ENCODE assay signal across 8 cellular contexts in genomic region chr3:136819784-136820640, GRCh38. TPM values are rescaled to one million over a fixed set of nuclear protein-coding genes. Genes with fewer than 3 reads are reported as not detected.
DNase-seq lines count a peak whose midpoint lies in the region; ATAC-seq, FAIRE-seq and TF ChIP-seq lines count a peak whose summit lies in the region.

No MANE protein-coding gene starts in this region.

- CTCF ChIA-PET in MCF 10A (lab: Yijun Ruan, JAX) = interaction anchor here (1.5 kb wide), 1 partner anchor 67 kb away, joined by 6 read pairs; the partner anchor contains the start of gene STAG1

- H3K27ac ChIP-seq in KMS-11 (no peak overlapping the region), gastrocnemius medialis (peak overlapping the region; percentile 63 to 82 (median 76))

- intact Hi-C loops in MCF 10A (cut with micrococcal nuclease) = loop anchor here (5.0 kb wide), 1 partner anchor 192 kb away; no protein-coding TSS in a partner anchor
- intact Hi-C loops in gastrocnemius medialis (cut with DNase I; ENCODE audit: low total_unique reads) = loop anchor here (5.0 kb wide), 1 partner anchor 192 kb away; no protein-coding TSS in a partner anchor

- no peaks in the 10 kb centered on the region; the same call in 1 of the 2 replicates for H3K27me3 ChIP-seq in KMS-11 (ENCODE audit: insufficient read depth, low read depth)
- H3K27me3 ChIP-seq in gastrocnemius medialis = peaks cover 6 to 29% (median 9%) of the 10 kb centered on the region in 3 donors

- H3K4me3 Mint-ChIP-seq in T-helper 17 cell = peak overlapping the region; percentile 94
- peak overlapping the region; percentile 84 for H3K4me3 Mint-ChIP-seq in MCF 10A (ENCODE audit: unreplicated experiment)

- POLR2A ChIA-PET in MCF 10A (lab: Yijun Ruan, JAX) = interaction anchor here (0.7 to 1.8 kb wide), 6 partner anchors 33 to 902 kb away, joined by 3 to 7 read pairs (median 3); partner anchors contain the start of genes NCK1 and STAG1

- ATAC-seq in T-helper 17 cell (peak; percentile 62), gastrocnemius medialis (peak; percentile 29 to 37), GM21447 (IDR thresholded peaks at IDR 0.05; ENCODE audit: unreplicated experiment) (no peak)

- no peak for TF ChIP-seq POLR2A in gastrocnemius medialis (IDR thresholded peaks at IDR 0.05)

- no peaks in the 10 kb centered on the region for H3K79me2 ChIP-seq in KMS-11 (ENCODE audit: insufficient read depth, low read depth)

- no peak overlapping the region for H3K4me3 ChIP-seq in KMS-11 (IDR thresholded peaks at IDR 0.05; ENCODE audit: insufficient read depth, low read depth, low read length)
- H3K4me3 ChIP-seq in iPS-18c (ENCODE audit: insufficient read depth, low read depth, low read length) = peak overlapping the region; percentile 73
- H3K4me3 ChIP-seq in gastrocnemius medialis = peak overlapping the region; percentile 59 to 80 (median 72)

- H3K9ac ChIP-seq in KMS-11 = no peak overlapping the region

- DNase-seq in D721Med (ENCODE audit: insufficient read length, low spot score) (no peak), T-helper 17 cell (peak in 2 of 3 donors; percentile 8 to 26), MCF 10A (ENCODE audit: unreplicated experiment) (peak; percentile 78), gastrocnemius medialis (peak in 1 of 2 donors; percentile 16)
- no peak for DNase-seq in stimulated activated naive CD4-positive, alpha-beta T cell treated with Interleukin-2 at 50 U/mL for 16 hours (lab: John Stamatoyannopoulos, UW)

- peak; percentile 25 for FAIRE-seq in D721Med (lab: Jason Lieb, UNC)

- H3K9me3 Mint-ChIP-seq in MCF 10A (ENCODE audit: unreplicated experiment) = peaks cover 14% of the 10 kb centered on the region

- H3K36me3 ChIP-seq in KMS-11 (ENCODE audit: insufficient read depth) (no peaks in the 10 kb centered on the region), gastrocnemius medialis (no peaks in the 10 kb centered on the region)

- in situ Hi-C loops in gastrocnemius medialis (cut with MboI; ENCODE audit: low sequenced_read_pairs in 4 of 4) = no loop called here

- H3K4me1 Mint-ChIP-seq in T-helper 17 cell = peaks cover 17% of the 10 kb centered on the region
- H3K4me1 Mint-ChIP-seq in MCF 10A (ENCODE audit: insufficient read depth, unreplicated experiment) = peaks cover 16% of the 10 kb centered on the region

- H3K4me2 ChIP-seq in KMS-11 = peak overlapping the region; percentile 31; the same call in 1 of the 2 replicates

- H3K4me1 ChIP-seq in KMS-11 (ENCODE audit: low read depth, poor library complexity, severe bottlenecking) (no peaks in the 10 kb centered on the region), gastrocnemius medialis (peaks cover 0 to 4% of the 10 kb centered on the region in 2 donors)

- H2AFZ ChIP-seq in KMS-11 (ENCODE audit: low read depth) = peak overlapping the region; percentile 81; the same call in 1 of the 2 replicates

- no peak overlapping the region for H3K27ac Mint-ChIP-seq in T-helper 17 cell
- H3K27ac Mint-ChIP-seq in MCF 10A (ENCODE audit: low read depth, unreplicated experiment) = peak overlapping the region; percentile 94

- peaks cover 7% of the 10 kb centered on the region for H3K36me3 Mint-ChIP-seq in T-helper 17 cell (ENCODE audit: low read depth)
- no peaks in the 10 kb centered on the region for H3K36me3 Mint-ChIP-seq in MCF 10A (ENCODE audit: insufficient read depth, unreplicated experiment)

- BruUV-seq in MCF 10A (replicated peaks; lab: Mats Ljungman, UMichigan) = no TSS peak

- TF ChIP-seq CTCF in D721Med (IDR thresholded peaks at IDR 0.05; ENCODE audit: insufficient read depth, missing control alignments) = no peak
- no peak for TF ChIP-seq CTCF in KMS-11 (conservative IDR thresholded peaks at IDR 0.05; ENCODE audit: low read depth, low read length)
- no peak for TF ChIP-seq CTCF in MCF 10A (IDR thresholded peaks at IDR 0.05; ENCODE audit: unreplicated experiment)
- TF ChIP-seq CTCF in gastrocnemius medialis (IDR thresholded peaks at IDR 0.05 in 4 of 5, conservative IDR thresholded peaks at IDR 0.05 in 1 of 5) = no peak

- H3K9me3 ChIP-seq in T-helper 17 cell (ENCODE audit: control insufficient read depth, low read length, poor library complexity, severe bottlenecking) (peaks cover 4% of the 10 kb centered on the region), iPS-18c (ENCODE audit: control insufficient read depth, insufficient read depth, low read length) (no peaks in the 10 kb centered on the region), gastrocnemius medialis (no peaks in the 10 kb centered on the region)

- peaks cover 40% of the 10 kb centered on the region for H3K27me3 Mint-ChIP-seq in T-helper 17 cell
- H3K27me3 Mint-ChIP-seq in MCF 10A (ENCODE audit: insufficient read depth, unreplicated experiment) = no peaks in the 10 kb centered on the region

- H4K20me1 ChIP-seq in KMS-11 (ENCODE audit: insufficient read depth) = no peaks in the 10 kb centered on the region

RNA-seq across cellular contexts. Expression of gene SLC35G2, which starts 1.1 kb away (rescaled TPM):
- total RNA-seq in T-helper 17 cell (under 1 TPM in 1 of 2 donors, not detected in 1; 0.15 TPM), MCF 10A (2022) (7.6 and 8.5 TPM in 2 replicates), gastrocnemius medialis (1 to 10 TPM in 3 of 4 donors, under 1 TPM in 1; 1.00 to 3.2 (median 1.9) TPM)

RNA-seq across cellular contexts. Expression of gene NCK1, which starts 42.0 kb away (rescaled TPM):
- 10 to 100 TPM; 59.0 to 59.1 TPM for total RNA-seq in T-helper 17 cell
- total RNA-seq in MCF 10A (2022) = 50.4 and 59.4 TPM in 2 replicates
- total RNA-seq in gastrocnemius medialis = 10 to 100 TPM; 23.5 to 36.6 (median 27.0) TPM

Comparison
In these comparisons a context has a peak if more than half of its experiments do, and no peak if none do; other contexts are left out.
1. DNase-seq: peak in T-helper 17 cell (2 of 3) and MCF 10A (single experiment); none in D721Med (single experiment) and stimulated activated naive CD4-positive, alpha-beta T cell treated with Interleukin-2 at 50 U/mL for 16 hours (single experiment).